Comparison of ENCODE assay signal across 15 cellular contexts in genomic region chr4:10629394-10629793, GRCh38.
DNase-seq lines count a peak whose midpoint lies in the region; ATAC-seq and TF ChIP-seq lines count a peak whose summit lies in the region.
"Had no signal": no experiment of that assay in that cellular context is flagged by ENCODE, and none has a peak within 500 bp of the region (broad histone marks: within the 10 kb centered on the region; RNA-seq: fewer than 3 reads in every experiment).

No MANE protein-coding gene starts in this region.

- TF ChIP-seq CTCF in GM10266 (IDR thresholded peaks at IDR 0.05; ENCODE audit: control insufficient read depth, insufficient read depth, low read depth, missing control alignments) = no peak

- peaks cover 9% of the 10 kb centered on the region for H3K9me3 Mint-ChIP-seq in activated naive CD8-positive, alpha-beta T cell treated with anti-CD3 and anti-CD28 coated beads, Interleukin-2, amount 50 U/mL, for 24 hours
- H3K9me3 Mint-ChIP-seq: activated CD4-positive, alpha-beta T cell treated with anti-CD3 and anti-CD28 coated beads, Interleukin-2, amount 10 ng/mL, durations not matched to agents 7 days and 5 days had no signal

- no peak overlapping the region for H3K27ac Mint-ChIP-seq in activated naive CD8-positive, alpha-beta T cell treated with anti-CD3 and anti-CD28 coated beads, Interleukin-2, amount 50 U/mL, for 24 hours
- H3K27ac Mint-ChIP-seq: activated CD4-positive, alpha-beta T cell treated with anti-CD3 and anti-CD28 coated beads, Interleukin-2, amount 10 ng/mL, durations not matched to agents 7 days and 5 days had no signal

- H3K36me3 Mint-ChIP-seq in activated naive CD8-positive, alpha-beta T cell treated with anti-CD3 and anti-CD28 coated beads, Interleukin-2, amount 50 U/mL, for 24 hours (ENCODE audit: low read depth) = peaks cover 2% of the 10 kb centered on the region

- H3K4me3 Mint-ChIP-seq in activated naive CD8-positive, alpha-beta T cell treated with anti-CD3 and anti-CD28 coated beads, Interleukin-2, amount 50 U/mL, for 24 hours = no peak overlapping the region
- H3K4me3 Mint-ChIP-seq: activated CD4-positive, alpha-beta T cell treated with anti-CD3 and anti-CD28 coated beads, Interleukin-2, amount 10 ng/mL, durations not matched to agents 7 days and 5 days; CD8-positive, alpha-beta memory T cell had no signal

- DNase-seq in GM10266 (ENCODE audit: extremely low spot score) (peak; percentile 45), NAMALWA (ENCODE audit: low spot score) (no peak), NCI-H2081 treated with DMSO at 0.1 percent for 48 hours (lab: John Stamatoyannopoulos, UW) (no peak)
- DNase-seq in activated naive CD8-positive, alpha-beta T cell treated with anti-CD3 and anti-CD28 coated beads, Interleukin-2, amount 50 U/mL, for 24 hours = peak; percentile 9
- DNase-seq in activated CD8-positive, alpha-beta memory T cell treated with anti-CD3 and anti-CD28 coated beads, Interleukin-2, amount 50 U/mL, for 4 hours = no peak
- DNase-seq: activated CD4-positive, alpha-beta T cell treated with anti-CD3 and anti-CD28 coated beads, Interleukin-2, amount 10 ng/mL, durations not matched to agents 7 days and 5 days; activated T-cell treated with anti-CD3 and anti-CD28 coated beads, Interleukin-2, amount 50 U/mL, for 1 hour; amygdala; dorsolateral prefrontal cortex; IMR-90; NCI-H187 treated with DMSO at 0.1 percent for 48 hours had no signal

- H3K4me1 Mint-ChIP-seq in activated naive CD8-positive, alpha-beta T cell treated with anti-CD3 and anti-CD28 coated beads, Interleukin-2, amount 50 U/mL, for 24 hours = peaks cover 19% of the 10 kb centered on the region

- no peaks in the 10 kb centered on the region for H3K27me3 Mint-ChIP-seq in activated naive CD8-positive, alpha-beta T cell treated with anti-CD3 and anti-CD28 coated beads, Interleukin-2, amount 50 U/mL, for 24 hours

- ATAC-seq in GM19395 (IDR thresholded peaks at IDR 0.05; ENCODE audit: unreplicated experiment) (peak; percentile 59), HG03354 (IDR thresholded peaks at IDR 0.05; ENCODE audit: poor library complexity, severe bottlenecking, unreplicated experiment) (peak; percentile 59), HG03135 (IDR thresholded peaks at IDR 0.05; ENCODE audit: unreplicated experiment) (no peak)
- peak; percentile 50 for ATAC-seq in activated naive CD8-positive, alpha-beta T cell treated with anti-CD3 and anti-CD28 coated beads, Interleukin-2, amount 50 U/mL, for 24 hours

Comparison
In these comparisons a context has a peak if more than half of its experiments do, and no peak if none do; other contexts are left out.
1. DNase-seq: peak in GM10266 (single experiment) and activated naive CD8-positive, alpha-beta T cell treated with anti-CD3 and anti-CD28 coated beads, Interleukin-2, amount 50 U/mL, for 24 hours (single experiment); none in NAMALWA (single experiment), activated CD8-positive, alpha-beta memory T cell treated with anti-CD3 and anti-CD28 coated beads, Interleukin-2, amount 50 U/mL, for 4 hours (single experiment) and NCI-H2081 treated with DMSO at 0.1 percent for 48 hours (single experiment).